In the genomic region with DNA sequence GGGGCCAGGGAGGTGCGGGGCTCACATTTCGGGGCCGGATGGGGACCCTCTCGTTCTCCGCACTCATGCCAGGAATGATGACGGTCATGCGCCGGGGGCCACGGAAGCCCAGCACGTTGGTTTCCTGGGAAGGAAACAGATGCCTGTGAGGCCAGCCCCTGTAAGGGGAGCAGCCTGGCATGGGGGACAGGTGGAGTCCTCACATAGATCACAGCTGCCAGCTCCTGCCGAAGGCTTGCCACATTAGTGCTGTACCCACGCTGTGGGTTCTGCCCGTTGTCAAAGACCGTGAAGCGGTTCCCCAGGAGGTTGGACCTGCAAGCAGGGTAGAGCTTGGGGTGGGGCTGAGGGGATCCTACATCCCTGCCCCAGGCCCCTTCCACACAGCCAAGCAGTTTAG, we compare ENCODE assay signal across 26 cellular contexts. TPM values are rescaled to one million over a fixed set of nuclear protein-coding genes. Genes with fewer than 3 reads are reported as not detected.
"Had no signal": no experiment of that assay in that cellular context is flagged by ENCODE, and none has a peak within 500 bp of the region (broad histone marks: within the 10 kb centered on the region; RNA-seq: fewer than 3 reads in every experiment).

No MANE protein-coding gene starts in this region.

- H3K36me3 ChIP-seq: cardiac muscle cell, lower lobe of right lung, neural progenitor cell, ovary, prostate gland, right atrium auricular region, tibial artery had no signal

- H3K9me3 ChIP-seq: body of pancreas, lower lobe of right lung, ovary, prostate gland, right atrium auricular region, tibial artery had no signal

- DNase-seq: activated CD4-positive, alpha-beta T cell treated with anti-CD3 and anti-CD28 coated beads, Interleukin-2, amount 10 ng/mL, durations not matched to agents 7 days and 5 days; activated CD4-positive, CD25-positive, alpha-beta regulatory T cell treated with anti-CD3 and anti-CD28 coated beads, Interleukin-2, amount 50 U/mL, for 72 hours; activated CD8-positive, alpha-beta memory T cell treated with anti-CD3 and anti-CD28 coated beads, Interleukin-2, amount 10 ng/mL, durations not matched to agents 7 days and 5 days; activated CD8-positive, alpha-beta T cell treated with anti-CD3 and anti-CD28 coated beads for 36 hours; activated gamma-delta T cell treated with Interleukin-2 at 50 U/mL for 16 hours; anterior cingulate cortex; body of pancreas; effector CD4-positive, alpha-beta T cell; erythroblast; foreskin fibroblast; kidney; lower lobe of right lung; naive thymus-derived CD8-positive, alpha-beta T cell; ovary; stimulated activated CD4-positive, alpha-beta T cell treated with anti-CD3 and anti-CD28 coated beads, Interleukin-4, amount 100 ng/mL, for 24 hours; tibial artery had no signal

- H3K9ac ChIP-seq: neural progenitor cell had no signal

- H3K27me3 ChIP-seq: body of pancreas, cardiac muscle cell, ovary, right atrium auricular region had no signal

- ATAC-seq: activated CD8-positive, alpha-beta memory T cell treated with anti-CD3 and anti-CD28 coated beads, Interleukin-2, amount 10 ng/mL, durations not matched to agents 7 days and 5 days; activated CD8-positive, alpha-beta T cell treated with anti-CD3 and anti-CD28 coated beads for 36 hours; body of pancreas; left lobe of liver; lower lobe of right lung; naive thymus-derived CD8-positive, alpha-beta T cell had no signal

- H3K4me2 ChIP-seq: neural progenitor cell had no signal

- H3K27ac ChIP-seq: body of pancreas, cardiac muscle cell, lower lobe of right lung, neural progenitor cell, ovary, prostate gland, right atrium auricular region, tibial artery, VCaP had no signal

- H3K4me3 ChIP-seq: body of pancreas, cardiac muscle cell, lower lobe of right lung, neural progenitor cell, ovary, prostate gland, right atrium auricular region, tibial artery had no signal

- H2AFZ ChIP-seq: neural progenitor cell had no signal

- H3K4me1 ChIP-seq: body of pancreas, prostate gland had no signal

RNA-seq across cellular contexts. Expression of a gene that starts 9.2 kb away (rescaled TPM):
- total RNA-seq: activated CD4-positive, alpha-beta T cell treated with anti-CD3 and anti-CD28 coated beads, Interleukin-2, amount 10 ng/mL, durations not matched to agents 7 days and 5 days; activated CD8-positive, alpha-beta memory T cell treated with anti-CD3 and anti-CD28 coated beads, Interleukin-2, amount 10 ng/mL, durations not matched to agents 7 days and 5 days; activated CD8-positive, alpha-beta T cell treated with anti-CD3 and anti-CD28 coated beads for 36 hours; body of pancreas; fibroblast of lung; kidney; left lobe of liver; lower lobe of right lung; mesenteric fat pad; mucosa of gallbladder; naive thymus-derived CD8-positive, alpha-beta T cell; right atrium auricular region; T-helper 2 cell treated with Interferon-gamma antibody and Interleukin-4, amounts not matched to agents 100 ng/mL and 5 ng/mL, for 36 hours had no signal
